Comparison of ENCODE assay signal across 31 cellular contexts in genomic region chr17:9468937-9469336, GRCh38.
DNase-seq lines count a peak whose midpoint lies in the region; ATAC-seq and TF ChIP-seq lines count a peak whose summit lies in the region.
"Had no signal": no experiment of that assay in that cellular context is flagged by ENCODE, and none has a peak within 500 bp of the region (broad histone marks: within the 10 kb centered on the region; RNA-seq: fewer than 3 reads in every experiment).

No MANE protein-coding gene starts in this region.

- intact Hi-C loops in spleen (cut with DNase I; ENCODE audit: low total_unique reads) = no loop called here
- intact Hi-C loops in activated T-helper 1 cell treated with anti-CD3 and anti-CD28 coated beads, Interleukin-12 subunit alpha, Interleukin-12 subunit beta, Interleukin-2, Interleukin-4 antibody, amounts not matched to agents 30 ng/mL and 10 ng/mL and 1 ng/mL, durations not matched to agents 14 hours and 24 hours and 36 hours (cut with micrococcal nuclease) = no loop called here

- H3K27ac Mint-ChIP-seq in activated naive CD4-positive, alpha-beta T cell treated with anti-CD3 and anti-CD28 coated beads, Interleukin-2, amount 50 U/mL, for 24 hours = peak overlapping the region; percentile 19
- peak overlapping the region; percentile 86 for H3K27ac Mint-ChIP-seq in effector memory CD8-positive, alpha-beta T cell
- H3K27ac Mint-ChIP-seq in activated T-helper 1 cell treated with anti-CD3 and anti-CD28 coated beads, Interleukin-12 subunit alpha, Interleukin-12 subunit beta, Interleukin-2, Interleukin-4 antibody, amounts not matched to agents 30 ng/mL and 10 ng/mL and 1 ng/mL, durations not matched to agents 14 hours and 24 hours and 36 hours = no peak overlapping the region

- no peaks in the 10 kb centered on the region for H3K27me3 ChIP-seq in spleen (replicated peaks in 1 of 7)
- H3K27me3 ChIP-seq: heart right ventricle had no signal

- H3K27me3 Mint-ChIP-seq in activated naive CD4-positive, alpha-beta T cell treated with anti-CD3 and anti-CD28 coated beads, Interleukin-2, amount 50 U/mL, for 24 hours = no peaks in the 10 kb centered on the region
- no peaks in the 10 kb centered on the region for H3K27me3 Mint-ChIP-seq in effector memory CD8-positive, alpha-beta T cell
- H3K27me3 Mint-ChIP-seq in activated T-helper 1 cell treated with anti-CD3 and anti-CD28 coated beads, Interleukin-12 subunit alpha, Interleukin-12 subunit beta, Interleukin-2, Interleukin-4 antibody, amounts not matched to agents 30 ng/mL and 10 ng/mL and 1 ng/mL, durations not matched to agents 14 hours and 24 hours and 36 hours (ENCODE audit: insufficient read depth) = no peaks in the 10 kb centered on the region

- H3K9me3 ChIP-seq in KOPT-K1 (ENCODE audit: insufficient read depth, low read length, poor library complexity, severe bottlenecking) = no peaks in the 10 kb centered on the region
- no peaks in the 10 kb centered on the region for H3K9me3 ChIP-seq in spleen
- H3K9me3 ChIP-seq: heart right ventricle, lower lobe of right lung, SK-N-SH had no signal

- no peak for DNase-seq in activated naive CD4-positive, alpha-beta T cell treated with Interleukin-2 at 50 U/mL for 16 hours
- no peak for DNase-seq in effector memory CD8-positive, alpha-beta T cell
- DNase-seq in spleen = no peak
- DNase-seq in activated T-helper 1 cell treated with anti-CD3 and anti-CD28 coated beads, Interleukin-12 subunit alpha, Interleukin-12 subunit beta, Interleukin-2, Interleukin-4 antibody, amounts not matched to agents 30 ng/mL and 10 ng/mL and 1 ng/mL, durations not matched to agents 14 hours and 24 hours and 36 hours (ENCODE audit: low spot score) = no peak
- DNase-seq in activated effector memory CD4-positive, alpha-beta T cell treated with anti-CD3 and anti-CD28 coated beads, Interleukin-2, amount 50 U/mL, for 16 hours = no peak
- DNase-seq: activated CD4-positive, alpha-beta T cell treated with anti-CD3 and anti-CD28 coated beads for 4 hours; activated CD8-positive, alpha-beta memory T cell treated with anti-CD3 and anti-CD28 coated beads, Interleukin-2, amount 50 U/mL, for 48 hours; caudate nucleus; dermis blood vessel endothelial cell; EL; foreskin fibroblast; GOT3; heart right ventricle; Karpas-422; kidney glomerular epithelial cell; lower lobe of right lung; NCI-H1436; NCI-H345; NCI-H69; PC-3; retina; SK-N-SH; stimulated activated naive CD4-positive, alpha-beta T cell; T-helper 9 cell had no signal

- H3K4me3 Mint-ChIP-seq in activated naive CD4-positive, alpha-beta T cell treated with anti-CD3 and anti-CD28 coated beads, Interleukin-2, amount 50 U/mL, for 24 hours = no peak overlapping the region
- H3K4me3 Mint-ChIP-seq in effector memory CD8-positive, alpha-beta T cell = peak overlapping the region in 1 of 2 donors; percentile 61
- no peak overlapping the region for H3K4me3 Mint-ChIP-seq in activated T-helper 1 cell treated with anti-CD3 and anti-CD28 coated beads, Interleukin-12 subunit alpha, Interleukin-12 subunit beta, Interleukin-2, Interleukin-4 antibody, amounts not matched to agents 30 ng/mL and 10 ng/mL and 1 ng/mL, durations not matched to agents 14 hours and 24 hours and 36 hours
- H3K4me3 Mint-ChIP-seq: neural crest cell had no signal

- WGBS in spleen, 5 donors = 80 to 91% (median 82%) methylated on average over 4 of the region's 4 CpGs

- H3K9me3 Mint-ChIP-seq in activated naive CD4-positive, alpha-beta T cell treated with anti-CD3 and anti-CD28 coated beads, Interleukin-2, amount 50 U/mL, for 24 hours = no peaks in the 10 kb centered on the region
- H3K9me3 Mint-ChIP-seq in effector memory CD8-positive, alpha-beta T cell = no peaks in the 10 kb centered on the region
- no peaks in the 10 kb centered on the region for H3K9me3 Mint-ChIP-seq in activated T-helper 1 cell treated with anti-CD3 and anti-CD28 coated beads, Interleukin-12 subunit alpha, Interleukin-12 subunit beta, Interleukin-2, Interleukin-4 antibody, amounts not matched to agents 30 ng/mL and 10 ng/mL and 1 ng/mL, durations not matched to agents 14 hours and 24 hours and 36 hours

- no peaks in the 10 kb centered on the region for H3K36me3 ChIP-seq in KOPT-K1 (ENCODE audit: insufficient read depth, low read length)
- peaks cover 0 to 12% (median 0%) of the 10 kb centered on the region in 6 donors for H3K36me3 ChIP-seq in spleen
- H3K36me3 ChIP-seq: heart right ventricle, lower lobe of right lung had no signal

- H3K27ac ChIP-seq in KOPT-K1 (ENCODE audit: low read depth, low read length, poor library complexity, severe bottlenecking) (peak overlapping the region; percentile 74), spleen (peak overlapping the region in 7 of 8 donors; percentile 36 to 79 (median 54))
- H3K27ac ChIP-seq: lower lobe of right lung, parathyroid adenoma had no signal

- no peaks in the 10 kb centered on the region for H3K36me3 Mint-ChIP-seq in activated naive CD4-positive, alpha-beta T cell treated with anti-CD3 and anti-CD28 coated beads, Interleukin-2, amount 50 U/mL, for 24 hours
- peaks cover 2% of the 10 kb centered on the region for H3K36me3 Mint-ChIP-seq in effector memory CD8-positive, alpha-beta T cell (ENCODE audit: insufficient read depth)
- H3K36me3 Mint-ChIP-seq in activated T-helper 1 cell treated with anti-CD3 and anti-CD28 coated beads, Interleukin-12 subunit alpha, Interleukin-12 subunit beta, Interleukin-2, Interleukin-4 antibody, amounts not matched to agents 30 ng/mL and 10 ng/mL and 1 ng/mL, durations not matched to agents 14 hours and 24 hours and 36 hours (ENCODE audit: low read depth) = peaks cover 8% of the 10 kb centered on the region

- no peak for ATAC-seq in effector memory CD8-positive, alpha-beta T cell (replicated peaks)
- no peak for ATAC-seq in HG02885 (IDR thresholded peaks at IDR 0.05; ENCODE audit: poor library complexity, unreplicated experiment)
- ATAC-seq: esophagus mucosa, HepG2, lower lobe of right lung, PC-3 had no signal

- peaks cover 43% of the 10 kb centered on the region for H3K4me1 Mint-ChIP-seq in activated naive CD4-positive, alpha-beta T cell treated with anti-CD3 and anti-CD28 coated beads, Interleukin-2, amount 50 U/mL, for 24 hours
- peaks cover 30 to 31% of the 10 kb centered on the region in 2 donors for H3K4me1 Mint-ChIP-seq in effector memory CD8-positive, alpha-beta T cell (ENCODE audit: low read depth in 2 of 2)
- peaks cover 28% of the 10 kb centered on the region for H3K4me1 Mint-ChIP-seq in activated T-helper 1 cell treated with anti-CD3 and anti-CD28 coated beads, Interleukin-12 subunit alpha, Interleukin-12 subunit beta, Interleukin-2, Interleukin-4 antibody, amounts not matched to agents 30 ng/mL and 10 ng/mL and 1 ng/mL, durations not matched to agents 14 hours and 24 hours and 36 hours (ENCODE audit: low read depth)

- H3K4me1 ChIP-seq in spleen = peaks cover 10 to 58% (median 28%) of the 10 kb centered on the region in 6 donors
- H3K4me1 ChIP-seq: parathyroid adenoma had no signal

- peak overlapping the region in 1 of 8 donors; percentile 8 for H3K4me3 ChIP-seq in spleen
- H3K4me3 ChIP-seq: heart right ventricle, lower lobe of right lung had no signal

- no peak for TF ChIP-seq POLR2A in spleen (IDR thresholded peaks at IDR 0.05)

- TF ChIP-seq CTCF in spleen (IDR thresholded peaks at IDR 0.05 in 8 of 11, conservative IDR thresholded peaks at IDR 0.05 in 3 of 11) = no peak
